ENCODE assay signal across 16 cellular contexts in the genomic region with DNA sequence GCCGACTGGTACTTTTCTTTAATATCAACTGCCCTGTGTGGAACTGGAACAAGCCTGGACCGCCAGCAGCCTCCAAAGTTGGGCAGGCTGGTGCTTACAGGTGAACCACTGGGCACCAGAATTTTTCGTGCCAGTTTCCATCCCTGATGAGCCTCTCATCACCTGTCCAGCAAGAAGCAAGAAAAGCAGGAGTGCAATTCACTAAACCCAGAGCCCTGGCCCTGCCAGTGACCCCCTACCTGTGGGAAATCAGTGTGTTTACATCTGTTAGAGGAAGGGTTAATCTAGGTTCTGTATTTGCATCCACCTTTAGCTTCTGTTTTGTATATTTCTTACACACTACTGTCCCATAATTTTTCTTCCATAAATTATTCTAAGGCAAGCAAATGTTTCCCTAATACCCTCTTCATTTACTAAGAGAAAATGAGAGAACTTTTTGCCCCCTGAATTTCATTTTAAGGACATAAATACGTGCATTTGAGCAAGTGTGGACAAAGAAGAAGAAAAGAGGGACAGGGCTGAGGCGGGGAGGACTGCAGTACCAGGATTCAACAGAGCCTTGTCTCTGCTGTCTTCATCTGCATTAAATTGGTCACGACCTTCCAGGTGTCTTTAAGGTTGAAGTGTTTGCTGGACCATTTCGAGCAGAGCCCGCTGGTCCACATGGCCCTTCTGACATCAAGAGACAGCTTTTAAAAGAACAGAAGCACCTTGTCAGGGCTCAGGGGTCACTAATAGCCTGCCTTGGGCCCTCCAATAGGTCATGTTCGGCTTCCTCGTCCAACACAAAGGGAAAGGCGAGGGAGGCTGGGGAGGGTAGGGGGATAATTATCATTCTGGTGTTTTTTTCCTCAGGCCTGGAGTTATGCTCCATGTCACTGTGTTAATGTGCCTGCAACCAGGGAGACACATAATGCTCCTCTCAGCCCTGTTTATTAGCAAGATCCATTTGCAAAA.
A peak's percentile ranks its signal among the peaks of the same experiment; 100 is the strongest.
DNase-seq lines count a peak whose midpoint lies in the region; ATAC-seq, FAIRE-seq and TF ChIP-seq lines count a peak whose summit lies in the region.
"Had no signal": no experiment of that assay in that cellular context is flagged by ENCODE, and none has a peak within 500 bp of the region (broad histone marks: within the 10 kb centered on the region; RNA-seq: fewer than 3 reads in every experiment).

No MANE protein-coding gene starts in this region.

- TF ChIP-seq CTCF in cardiac muscle cell (IDR thresholded peaks at IDR 0.05; ENCODE audit: low read depth, low read length) (no peak), left ventricle myocardium inferior (IDR thresholded peaks at IDR 0.05; ENCODE audit: borderline replicate concordance) (no peak)

- H3K9me3 ChIP-seq in cardiac muscle cell (ENCODE audit: low read depth) (no peaks in the 10 kb centered on the region), left ventricle myocardium inferior (replicated peaks) (peaks cover 12% of the 10 kb centered on the region), iPS-15b (ENCODE audit: control insufficient read depth, insufficient read depth, low read length) (no peaks in the 10 kb centered on the region)
- H3K9me3 ChIP-seq: A549, HAP-1, Peyer's patch had no signal

- H3K4me1 ChIP-seq in cardiac muscle cell (ENCODE audit: low read depth) (peaks cover 30% of the 10 kb centered on the region), left ventricle myocardium inferior (no peaks in the 10 kb centered on the region), iPS-15b (ENCODE audit: control insufficient read depth, insufficient read depth, low read length) (peaks cover 20% of the 10 kb centered on the region)
- H3K4me1 ChIP-seq: A549, Peyer's patch had no signal

- H3K36me3 ChIP-seq in cardiac muscle cell (no peaks in the 10 kb centered on the region), left ventricle myocardium inferior (no peaks in the 10 kb centered on the region), iPS-15b (ENCODE audit: control insufficient read depth, insufficient read depth, low read length) (no peaks in the 10 kb centered on the region)
- H3K36me3 ChIP-seq: HAP-1, Peyer's patch had no signal

- DNase-seq in cardiac muscle cell (ENCODE audit: low read depth in 1 of 2, low spot score in 1 of 2) (no peak), left ventricle myocardium inferior (no peak), NCI-H748 (lab: John Stamatoyannopoulos, UW; ENCODE audit: unreplicated experiment) (peak; percentile 73), urothelium cell line (ENCODE audit: low spot score) (no peak), cardiac septum (ENCODE audit: low spot score) (no peak)
- no peak for DNase-seq in activated CD4-positive, alpha-beta T cell treated with anti-CD3 and anti-CD28 coated beads for 48 hours
- DNase-seq: NCI-H2081, NCI-H345, Peyer's patch had no signal

- intact Hi-C loops in left ventricle myocardium inferior (cut with micrococcal nuclease) = no loop called here
- intact Hi-C loops in cardiac septum (cut with DNase I) = no loop called here

- peak overlapping the region; percentile 3 for H3K9ac ChIP-seq in iPS-15b (ENCODE audit: low read depth, low read length)

- peak overlapping the region; percentile 38 for H3K27ac ChIP-seq in cardiac muscle cell
- no peak overlapping the region for H3K27ac ChIP-seq in left ventricle myocardium inferior (replicated peaks)
- H3K27ac ChIP-seq: A549, C4-2B, Peyer's patch, SK-N-MC had no signal

- no peak for ATAC-seq in GM18519 (IDR thresholded peaks at IDR 0.05; ENCODE audit: low FRiP score, unreplicated experiment)
- ATAC-seq: A549, Right ventricle myocardium inferior had no signal

- FAIRE-seq in urothelium cell line (lab: Jason Lieb, UNC) = peak; percentile 48
- FAIRE-seq: A549 had no signal

- H3K27me3 ChIP-seq in cardiac muscle cell (no peaks in the 10 kb centered on the region), left ventricle myocardium inferior (ENCODE audit: low read depth) (no peaks in the 10 kb centered on the region), iPS-15b (ENCODE audit: control insufficient read depth, insufficient read depth, low read length) (no peaks in the 10 kb centered on the region)
- H3K27me3 ChIP-seq: Peyer's patch had no signal

- H3K4me3 ChIP-seq in cardiac muscle cell = no peak overlapping the region
- H3K4me3 ChIP-seq in left ventricle myocardium inferior = no peak overlapping the region
- H3K4me3 ChIP-seq in iPS-15b (ENCODE audit: low read depth, low read length) = no peak overlapping the region
- H3K4me3 ChIP-seq: A549, HAP-1, Peyer's patch, SK-N-MC had no signal
